In genomic region chr7:99729501-99730261, GRCh38 we compare ENCODE assay signal across 1 cellular context.
TF ChIP-seq lines count a peak whose summit lies in the region.

No MANE protein-coding gene starts in this region.

TF ChIP-seq in HepG2, 621 proteins besides CTCF, POLR2A, EP300 and RAD21 (continued from another document and continues in another):
- TF ChIP-seq ARID4A (CRISPR knock-in tag; IDR thresholded peaks at IDR 0.05; ENCODE audit: borderline replicate concordance) = no peak
- no peak for TF ChIP-seq ZNF788 (CRISPR knock-in tag; IDR thresholded peaks at IDR 0.05; ENCODE audit: borderline replicate concordance)
- no peak for TF ChIP-seq ZNF44 (CRISPR knock-in tag; IDR thresholded peaks at IDR 0.05)
- no peak for TF ChIP-seq CHCHD3 (CRISPR knock-in tag; IDR thresholded peaks at IDR 0.05)
- TF ChIP-seq CEBPG (CRISPR knock-in tag; IDR thresholded peaks at IDR 0.05) = peak; percentile 98
- no peak for TF ChIP-seq YEATS4 (CRISPR knock-in tag; IDR thresholded peaks at IDR 0.05; ENCODE audit: borderline replicate concordance)
- TF ChIP-seq THRA (CRISPR knock-in tag; IDR thresholded peaks at IDR 0.05; ENCODE audit: borderline replicate concordance) = peak; percentile 1; the same call in 1 of the 2 replicates
- no peak for TF ChIP-seq TEF (CRISPR knock-in tag; IDR thresholded peaks at IDR 0.05)
- peak; percentile 22; the same call in 1 of the 2 replicates for TF ChIP-seq ZNF350 (CRISPR knock-in tag; IDR thresholded peaks at IDR 0.05; ENCODE audit: borderline replicate concordance, low read depth)
- TF ChIP-seq ZNF672 (CRISPR knock-in tag; IDR thresholded peaks at IDR 0.05) = no peak
- 0 out of 2 replicates have a peak, but pooled peaks have one; percentile 32 for TF ChIP-seq BATF2 (CRISPR knock-in tag; IDR thresholded peaks at IDR 0.05)
- no peak for TF ChIP-seq RBAK (CRISPR knock-in tag; IDR thresholded peaks at IDR 0.05)
- TF ChIP-seq ZNF660 (CRISPR knock-in tag; IDR thresholded peaks at IDR 0.05; ENCODE audit: borderline replicate concordance, low read depth) = no peak
- TF ChIP-seq ESRRA (CRISPR knock-in tag; IDR thresholded peaks at IDR 0.05; ENCODE audit: low read depth) = no peak
- TF ChIP-seq RAD51 (IDR thresholded peaks at IDR 0.05; ENCODE audit: borderline replicate concordance) = no peak
- TF ChIP-seq MIER3 (CRISPR knock-in tag; IDR thresholded peaks at IDR 0.05; ENCODE audit: borderline replicate concordance) = no peak; the same call in 1 of the 2 replicates
- no peak for TF ChIP-seq ZBTB20 (CRISPR knock-in tag; IDR thresholded peaks at IDR 0.05; ENCODE audit: borderline replicate concordance, low read depth)
- TF ChIP-seq ZNF20 (CRISPR knock-in tag; IDR thresholded peaks at IDR 0.05) = no peak
- TF ChIP-seq RARA (CRISPR knock-in tag; IDR thresholded peaks at IDR 0.05) = 0 out of 2 replicates have a peak, but pooled peaks have one; percentile 23
- TF ChIP-seq ZNF33B (CRISPR knock-in tag; IDR thresholded peaks at IDR 0.05) = no peak
- TF ChIP-seq SOX6 (IDR thresholded peaks at IDR 0.05) = no peak
- TF ChIP-seq SOX6 (CRISPR knock-in tag; IDR thresholded peaks at IDR 0.05) = peak; percentile 92
- TF ChIP-seq FOSL2 (CRISPR knock-in tag; IDR thresholded peaks at IDR 0.05) = peak; percentile 81
- TF ChIP-seq FLYWCH1 (CRISPR knock-in tag; IDR thresholded peaks at IDR 0.05) = no peak
- peak; percentile 35; the same call in 1 of the 2 replicates for TF ChIP-seq MEIS2 (CRISPR knock-in tag; IDR thresholded peaks at IDR 0.05)
- TF ChIP-seq ZNF563 (CRISPR knock-in tag; IDR thresholded peaks at IDR 0.05) = no peak
- TF ChIP-seq SAP130 (CRISPR knock-in tag; IDR thresholded peaks at IDR 0.05; ENCODE audit: low read depth) = peak; percentile 60
- TF ChIP-seq ZNF331 (CRISPR knock-in tag; IDR thresholded peaks at IDR 0.05) = peak; percentile 82
- no peak for TF ChIP-seq JUNB (CRISPR knock-in tag; IDR thresholded peaks at IDR 0.05; ENCODE audit: borderline replicate concordance)
- no peak for TF ChIP-seq ZNF772 (CRISPR knock-in tag; IDR thresholded peaks at IDR 0.05)
- no peak for TF ChIP-seq PREB (CRISPR knock-in tag; IDR thresholded peaks at IDR 0.05)
- TF ChIP-seq HNRNPLL (IDR thresholded peaks at IDR 0.05; ENCODE audit: low read depth, low read length, poor library complexity, severe bottlenecking) = no peak
- TF ChIP-seq RFXANK (CRISPR knock-in tag; IDR thresholded peaks at IDR 0.05) = no peak
- TF ChIP-seq PRDM4 (CRISPR knock-in tag; IDR thresholded peaks at IDR 0.05; ENCODE audit: borderline replicate concordance) = no peak
- TF ChIP-seq ZNF747 (CRISPR knock-in tag; IDR thresholded peaks at IDR 0.05; ENCODE audit: borderline replicate concordance) = no peak
- no peak for TF ChIP-seq SMYD3 (CRISPR knock-in tag; IDR thresholded peaks at IDR 0.05)
- TF ChIP-seq KLF6 (CRISPR knock-in tag; IDR thresholded peaks at IDR 0.05) = no peak
- TF ChIP-seq MNT (IDR thresholded peaks at IDR 0.05) = peak; percentile 39; the same call in 1 of the 2 replicates
- peak; percentile 61; the same call in 1 of the 2 replicates for TF ChIP-seq MIXL1 (CRISPR knock-in tag; IDR thresholded peaks at IDR 0.05)
- peak; percentile 51; the same call in 1 of the 2 replicates for TF ChIP-seq MYPOP (CRISPR knock-in tag; IDR thresholded peaks at IDR 0.05)
- TF ChIP-seq ZNF878 (CRISPR knock-in tag; IDR thresholded peaks at IDR 0.05) = no peak; the same call in 1 of the 2 replicates
- TF ChIP-seq TEAD3 (CRISPR knock-in tag; optimal IDR thresholded peaks at IDR 0.05; ENCODE audit: borderline replicate concordance) = peak; percentile 70
- TF ChIP-seq CHD4 (IDR thresholded peaks at IDR 0.05; ENCODE audit: borderline replicate concordance, low read length) = peak; percentile 33; the same call in 1 of the 2 replicates
- TF ChIP-seq SRF (IDR thresholded peaks at IDR 0.05; ENCODE audit: low read depth, low read length) = no peak
- TF ChIP-seq ZNF550 (CRISPR knock-in tag; IDR thresholded peaks at IDR 0.05; ENCODE audit: borderline replicate concordance) = no peak
- no peak for TF ChIP-seq ZNF317 (CRISPR knock-in tag; IDR thresholded peaks at IDR 0.05)
- 0 out of 2 replicates have a peak, but pooled peaks have one; percentile 24 for TF ChIP-seq ZNF546 (CRISPR knock-in tag; conservative IDR thresholded peaks at IDR 0.05)
- TF ChIP-seq ZNF619 (CRISPR knock-in tag; IDR thresholded peaks at IDR 0.05) = 0 out of 2 replicates have a peak, but pooled peaks have one; percentile 27
- no peak for TF ChIP-seq BCLAF1 (IDR thresholded peaks at IDR 0.05)
- TF ChIP-seq CBFB (CRISPR knock-in tag; IDR thresholded peaks at IDR 0.05) = peak; percentile 31; the same call in 1 of the 2 replicates
- TF ChIP-seq SOX5 (CRISPR knock-in tag; IDR thresholded peaks at IDR 0.05; ENCODE audit: borderline replicate concordance) = peak; percentile 82; the same call in 1 of the 2 replicates
- no peak for TF ChIP-seq IKZF4 (CRISPR knock-in tag; IDR thresholded peaks at IDR 0.05; ENCODE audit: borderline replicate concordance, low read depth, not compliant biosample characterization)
- no peak for TF ChIP-seq RXRA (CRISPR knock-in tag; IDR thresholded peaks at IDR 0.05)
- no peak for TF ChIP-seq ZNF616 (CRISPR knock-in tag; IDR thresholded peaks at IDR 0.05; ENCODE audit: low read depth)
- no peak for TF ChIP-seq ZSCAN20 (CRISPR knock-in tag; IDR thresholded peaks at IDR 0.05; ENCODE audit: borderline replicate concordance)
- TF ChIP-seq TOPORS (CRISPR knock-in tag; IDR thresholded peaks at IDR 0.05) = no peak
- no peak for TF ChIP-seq ZNF432 (CRISPR knock-in tag; IDR thresholded peaks at IDR 0.05; ENCODE audit: borderline replicate concordance)
- no peak for TF ChIP-seq ZNF891 (CRISPR knock-in tag; IDR thresholded peaks at IDR 0.05)
